ENCODE assay signal across 8 cellular contexts in genomic region chr2:241508240-241508509, GRCh38. TPM values are rescaled to one million over a fixed set of nuclear protein-coding genes. Genes with fewer than 3 reads are reported as not detected.
DNase-seq lines count a peak whose midpoint lies in the region; ATAC-seq and TF ChIP-seq lines count a peak whose summit lies in the region.

No MANE protein-coding gene starts in this region.

- in situ Hi-C loops in gastrocnemius medialis (cut with MboI; ENCODE audit: low sequenced_read_pairs in 4 of 4) = no loop called here

- peak overlapping the region; percentile 75 to 94 (median 88) for H3K27ac ChIP-seq in heart right ventricle
- H3K27ac ChIP-seq in gastrocnemius medialis = peak overlapping the region; percentile 93 to 98 (median 96)

- peak overlapping the region; percentile 80 for H3K4me3 ChIP-seq in WI38 (ENCODE audit: low read depth, low read length)
- H3K4me3 ChIP-seq in heart right ventricle = peak overlapping the region; percentile 75 to 98 (median 90)
- peak overlapping the region; percentile 72 to 85 (median 78) for H3K4me3 ChIP-seq in gastrocnemius medialis

- no peak for TF ChIP-seq CTCF in WI38 (IDR thresholded peaks at IDR 0.05; ENCODE audit: low read depth, low read length)
- peak in 1 of 9 donors; percentile 0 for TF ChIP-seq CTCF in heart right ventricle (IDR thresholded peaks at IDR 0.05)
- TF ChIP-seq CTCF in gastrocnemius medialis (IDR thresholded peaks at IDR 0.05 in 4 of 5, conservative IDR thresholded peaks at IDR 0.05 in 1 of 5) = no peak

- H3K36me3 ChIP-seq in heart right ventricle (peaks cover 0 to 13% (median 0%) of the 10 kb centered on the region in 9 donors), gastrocnemius medialis (no peaks in the 10 kb centered on the region)

- ATAC-seq in HG03060 (IDR thresholded peaks at IDR 0.05; ENCODE audit: low read depth, unreplicated experiment) = peak; percentile 8
- ATAC-seq in heart right ventricle = peak; percentile 1 to 67 (median 24)
- peak; percentile 28 to 47 for ATAC-seq in gastrocnemius medialis

- H3K4me1 ChIP-seq in heart right ventricle (peaks cover 23 to 44% (median 35%) of the 10 kb centered on the region in 9 donors), gastrocnemius medialis (peaks cover 47 to 56% of the 10 kb centered on the region in 2 donors)

- intact Hi-C loops in heart right ventricle (cut with DNase I) (loop anchor here in 6 of 10 donors (2.0 to 10.0 kb wide), 6 partner anchors 104 to 224 kb away; partner anchors contain the start of genes ATG4B (in 1 of the 6), D2HGDH (in 1 of the 6) and THAP4 (in 1 of the 6)), gastrocnemius medialis (cut with DNase I; ENCODE audit: low total_unique reads) (loop anchor here (1.0 to 5.0 kb wide), 8 partner anchors 104 to 511 kb away; partner anchors contain the start of genes ATG4B, HDLBP, SEPTIN2 and SNED1)

- peak; percentile 2 for DNase-seq in activated gamma-delta T cell treated with anti-CD3 and anti-CD28 coated beads, Interleukin-2, amount 50 U/mL, for 16 hours (ENCODE audit: low read depth)
- DNase-seq in activated gamma-delta T cell treated with Interleukin-2 at 50 U/mL for 16 hours (no peak), heart right ventricle (peak in 1 of 2 donors; percentile 47), gastrocnemius medialis (peak in 1 of 2 donors; percentile 55), HPDE6-E6E7 (ENCODE audit: extremely low spot score) (no peak), NAMALWA (ENCODE audit: low spot score) (no peak)

- TF ChIP-seq POLR2A in gastrocnemius medialis (IDR thresholded peaks at IDR 0.05) = peak in 1 of 2 donors; percentile 66

- 1% methylated on average over 9 to 34 of the region's 35 CpGs for WGBS in heart right ventricle, 2 donors

- H3K9me3 ChIP-seq in heart right ventricle (no peaks in the 10 kb centered on the region), gastrocnemius medialis (no peaks in the 10 kb centered on the region)

- H3K27me3 ChIP-seq in heart right ventricle (no peaks in the 10 kb centered on the region), gastrocnemius medialis (no peaks in the 10 kb centered on the region)

RNA-seq across cellular contexts. Expression of gene STK25, which starts 0.2 kb away (rescaled TPM):
- total RNA-seq in heart right ventricle (100 to 1,000 TPM in 1 of 10 donors, 10 to 100 TPM in 9; 66.1 to 104 (median 81.9) TPM), gastrocnemius medialis (100 to 1,000 TPM; 407 to 555 (median 524) TPM)
- polyA plus RNA-seq in heart right ventricle = 100 to 1,000 TPM; 129 to 147 TPM

RNA-seq across cellular contexts. Expression of gene BOK, which starts 50.4 kb away (rescaled TPM):
- 10 to 100 TPM in 1 of 10 donors, 1 to 10 TPM in 9; 2.3 to 15.6 (median 3.3) TPM for total RNA-seq in heart right ventricle
- 10 to 100 TPM in 1 of 2 donors, 1 to 10 TPM in 1; 1.6 to 10.3 TPM for polyA plus RNA-seq in heart right ventricle
- total RNA-seq in gastrocnemius medialis = 1 to 10 TPM in 3 of 4 donors, under 1 TPM in 1; 0.92 to 4.7 (median 2.3) TPM
